In genomic region chr3:18847583-18848197, GRCh38 we compare ENCODE assay signal across 8 cellular contexts.
DNase-seq lines count a peak whose midpoint lies in the region; ATAC-seq, FAIRE-seq and TF ChIP-seq lines count a peak whose summit lies in the region.

No MANE protein-coding gene starts in this region.

- no peaks in the 10 kb centered on the region for H3K27me3 ChIP-seq in heart left ventricle
- H3K27me3 ChIP-seq in mammary epithelial cell (ENCODE audit: insufficient read depth, low read length) = no peaks in the 10 kb centered on the region
- H3K27me3 ChIP-seq in upper lobe of left lung = no peaks in the 10 kb centered on the region

- H3K27ac ChIP-seq in heart left ventricle (no peak overlapping the region), mammary epithelial cell (ENCODE audit: insufficient read depth, low read depth, low read length) (no peak overlapping the region), upper lobe of left lung (no peak overlapping the region), coronary artery (no peak overlapping the region)

- intact Hi-C loops in heart left ventricle (cut with DNase I) (no loop called here), cardiac septum (cut with DNase I) (no loop called here), mammary epithelial cell (cut with micrococcal nuclease) (loop anchor here (2.0 kb wide), 1 partner anchor 141 kb away; no protein-coding TSS in a partner anchor)

- peak in 7 of 12 donors; percentile 12 to 32 (median 22) for TF ChIP-seq CTCF in heart left ventricle (IDR thresholded peaks at IDR 0.05)
- TF ChIP-seq CTCF in mammary epithelial cell (conservative IDR thresholded peaks at IDR 0.05 in 1 of 2, IDR thresholded peaks at IDR 0.05 in 1 of 2; ENCODE audit: extremely low read depth in 1 of 2, insufficient read depth in 1 of 2, low read depth in 1 of 2, low read length in 2 of 2) = peak; percentile 39 to 49
- peak in 5 of 6 experiments; percentile 19 to 42 (median 35) for TF ChIP-seq CTCF in upper lobe of left lung (IDR thresholded peaks at IDR 0.05)
- no peak for TF ChIP-seq CTCF in coronary artery (IDR thresholded peaks at IDR 0.05)

- H4K20me1 ChIP-seq in mammary epithelial cell (ENCODE audit: insufficient read depth, low read length) = no peaks in the 10 kb centered on the region

- CTCF ChIA-PET in mammary epithelial cell (lab: Charles Lee; ENCODE audit: low non-redundant PET) = interaction anchor here (0.7 kb wide), 1 partner anchor 141 kb away, joined by 4 read pairs; no protein-coding TSS in a partner anchor

- H2AFZ ChIP-seq in mammary epithelial cell (ENCODE audit: low read depth, low read length) = no peak overlapping the region

- H3K4me1 ChIP-seq in heart left ventricle (no peaks in the 10 kb centered on the region), mammary epithelial cell (ENCODE audit: insufficient read depth, low read length) (no peaks in the 10 kb centered on the region), upper lobe of left lung (no peaks in the 10 kb centered on the region)

- WGBS in heart left ventricle, 4 donors = 56 to 66% (median 60%) methylated on average over 5 of the region's 5 CpGs
- 51% methylated on average over 5 of the region's 5 CpGs for WGBS in mammary epithelial cell (ENCODE audit: low coverage, missing lambda C conversion rate)
- WGBS in upper lobe of left lung, 2 donors = 52 to 53% methylated on average over 5 of the region's 5 CpGs

- H3K4me3 ChIP-seq in heart left ventricle (no peak overlapping the region), mammary epithelial cell (replicated peaks in 1 of 3; ENCODE audit: insufficient read depth in 1 of 3, low read depth in 2 of 3, low read length in 3 of 3) (no peak overlapping the region), upper lobe of left lung (no peak overlapping the region), coronary artery (no peak overlapping the region)

- in situ Hi-C loops in mammary epithelial cell (cut with MboI; ENCODE audit: low sequenced_read_pairs in 2 of 2) = no loop called here

- TF ChIP-seq POLR2A in heart left ventricle (IDR thresholded peaks at IDR 0.05) (no peak), upper lobe of left lung (IDR thresholded peaks at IDR 0.05) (no peak), GM12892 (IDR thresholded peaks at IDR 0.05; ENCODE audit: low read depth, low read length) (no peak)

- no TSS peak for BruUV-seq in mammary epithelial cell (replicated peaks; lab: Mats Ljungman, UMichigan)

- ATAC-seq in heart left ventricle (no peak), HG03280 (IDR thresholded peaks at IDR 0.05; ENCODE audit: unreplicated experiment) (peak; percentile 64), upper lobe of left lung (ENCODE audit: low FRiP score in 2 of 2) (no peak)

- H3K79me2 ChIP-seq in mammary epithelial cell (ENCODE audit: insufficient read depth, low read length) = no peaks in the 10 kb centered on the region

- FAIRE-seq in GM12892 (lab: Jason Lieb, UNC) = no peak

- dilution Hi-C loops in mammary epithelial cell (cut with HindIII; ENCODE audit: low sequenced_read_pairs) = no loop called here

- TF ChIP-seq EP300 in upper lobe of left lung (IDR thresholded peaks at IDR 0.05) = no peak

- DNase-seq in heart left ventricle (no peak), cardiac septum (ENCODE audit: low spot score) (no peak), mammary epithelial cell (no peak), upper lobe of left lung (no peak), GM12892 (ENCODE audit: insufficient read length) (no peak), T-helper 1 cell (no peak), coronary artery (ENCODE audit: low spot score) (no peak)

- H3K36me3 ChIP-seq in heart left ventricle = no peaks in the 10 kb centered on the region
- H3K36me3 ChIP-seq in mammary epithelial cell (ENCODE audit: insufficient read depth, low read length) = no peaks in the 10 kb centered on the region
- H3K36me3 ChIP-seq in upper lobe of left lung = no peaks in the 10 kb centered on the region

- no peak overlapping the region for H3K9ac ChIP-seq in mammary epithelial cell (ENCODE audit: insufficient read depth, low read length)

- H3K4me2 ChIP-seq in mammary epithelial cell (ENCODE audit: insufficient read depth, low read depth, low read length) = no peak overlapping the region

- H3K9me3 ChIP-seq in heart left ventricle (no peaks in the 10 kb centered on the region), mammary epithelial cell (replicated peaks; ENCODE audit: insufficient read depth, low read length) (no peaks in the 10 kb centered on the region), upper lobe of left lung (no peaks in the 10 kb centered on the region)
